1 cellular context compared by ENCODE assay signal in genomic region chr5:173689171-173689676, GRCh38.
TF ChIP-seq lines count a peak whose summit lies in the region.

No MANE protein-coding gene starts in this region.

TF ChIP-seq in HepG2, 621 proteins besides CTCF, POLR2A, EP300 and RAD21 (continued from another document and continues in another):
- TF ChIP-seq, protein P1, sequence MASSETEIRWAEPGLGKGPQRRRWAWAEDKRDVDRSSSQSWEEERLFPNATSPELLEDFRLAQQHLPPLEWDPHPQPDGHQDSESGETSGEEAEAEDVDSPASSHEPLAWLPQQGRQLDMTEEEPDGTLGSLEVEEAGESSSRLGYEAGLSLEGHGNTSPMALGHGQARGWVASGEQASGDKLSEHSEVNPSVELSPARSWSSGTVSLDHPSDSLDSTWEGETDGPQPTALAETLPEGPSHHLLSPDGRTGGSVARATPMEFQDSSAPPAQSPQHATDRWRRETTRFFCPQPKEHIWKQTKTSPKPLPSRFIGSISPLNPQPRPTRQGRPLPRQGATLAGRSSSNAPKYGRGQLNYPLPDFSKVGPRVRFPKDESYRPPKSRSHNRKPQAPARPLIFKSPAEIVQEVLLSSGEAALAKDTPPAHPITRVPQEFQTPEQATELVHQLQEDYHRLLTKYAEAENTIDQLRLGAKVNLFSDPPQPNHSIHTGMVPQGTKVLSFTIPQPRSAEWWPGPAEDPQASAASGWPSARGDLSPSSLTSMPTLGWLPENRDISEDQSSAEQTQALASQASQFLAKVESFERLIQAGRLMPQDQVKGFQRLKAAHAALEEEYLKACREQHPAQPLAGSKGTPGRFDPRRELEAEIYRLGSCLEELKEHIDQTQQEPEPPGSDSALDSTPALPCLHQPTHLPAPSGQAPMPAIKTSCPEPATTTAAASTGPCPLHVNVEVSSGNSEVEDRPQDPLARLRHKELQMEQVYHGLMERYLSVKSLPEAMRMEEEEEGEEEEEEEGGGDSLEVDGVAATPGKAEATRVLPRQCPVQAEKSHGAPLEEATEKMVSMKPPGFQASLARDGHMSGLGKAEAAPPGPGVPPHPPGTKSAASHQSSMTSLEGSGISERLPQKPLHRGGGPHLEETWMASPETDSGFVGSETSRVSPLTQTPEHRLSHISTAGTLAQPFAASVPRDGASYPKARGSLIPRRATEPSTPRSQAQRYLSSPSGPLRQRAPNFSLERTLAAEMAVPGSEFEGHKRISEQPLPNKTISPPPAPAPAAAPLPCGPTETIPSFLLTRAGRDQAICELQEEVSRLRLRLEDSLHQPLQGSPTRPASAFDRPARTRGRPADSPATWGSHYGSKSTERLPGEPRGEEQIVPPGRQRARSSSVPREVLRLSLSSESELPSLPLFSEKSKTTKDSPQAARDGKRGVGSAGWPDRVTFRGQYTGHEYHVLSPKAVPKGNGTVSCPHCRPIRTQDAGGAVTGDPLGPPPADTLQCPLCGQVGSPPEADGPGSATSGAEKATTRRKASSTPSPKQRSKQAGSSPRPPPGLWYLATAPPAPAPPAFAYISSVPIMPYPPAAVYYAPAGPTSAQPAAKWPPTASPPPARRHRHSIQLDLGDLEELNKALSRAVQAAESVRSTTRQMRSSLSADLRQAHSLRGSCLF (CRISPR knock-in tag; IDR thresholded peaks at IDR 0.05; ENCODE audit: borderline replicate concordance), result no peak
- TF ChIP-seq HOXA5 (CRISPR knock-in tag; IDR thresholded peaks at IDR 0.05) (peak; percentile 60; the same call in 1 of the 2 replicates), ZNF256 (CRISPR knock-in tag; conservative IDR thresholded peaks at IDR 0.05) (no peak), THAP8 (CRISPR knock-in tag; IDR thresholded peaks at IDR 0.05; ENCODE audit: borderline replicate concordance) (no peak), HNF4G (IDR thresholded peaks at IDR 0.05; ENCODE audit: borderline replicate concordance, low read depth, low read length) (no peak), HNF4G (CRISPR knock-in tag; IDR thresholded peaks at IDR 0.05; ENCODE audit: borderline replicate concordance, low read depth) (no peak), SRF (IDR thresholded peaks at IDR 0.05; ENCODE audit: low read depth, low read length) (peak; percentile 44; the same call in 1 of the 2 replicates), ZNF44 (CRISPR knock-in tag; IDR thresholded peaks at IDR 0.05) (no peak), ZSCAN31 (CRISPR knock-in tag; IDR thresholded peaks at IDR 0.05; ENCODE audit: low read depth) (0 out of 2 replicates have a peak, but pooled peaks have one; percentile 50), TARDBP (CRISPR knock-in tag; IDR thresholded peaks at IDR 0.05) (no peak), SMARCE1 (IDR thresholded peaks at IDR 0.05; ENCODE audit: borderline replicate concordance) (no peak), TEAD3 (CRISPR knock-in tag; optimal IDR thresholded peaks at IDR 0.05; ENCODE audit: borderline replicate concordance) (peak; percentile 15), GFI1 (CRISPR knock-in tag; IDR thresholded peaks at IDR 0.05; ENCODE audit: borderline replicate concordance) (no peak), ZNF773 (CRISPR knock-in tag; IDR thresholded peaks at IDR 0.05; ENCODE audit: borderline replicate concordance) (no peak), RAD51 (IDR thresholded peaks at IDR 0.05; ENCODE audit: borderline replicate concordance) (no peak), PBX3 (CRISPR knock-in tag; IDR thresholded peaks at IDR 0.05; ENCODE audit: borderline replicate concordance) (no peak), ZNF280D (CRISPR knock-in tag; IDR thresholded peaks at IDR 0.05) (no peak; the same call in 1 of the 2 replicates), CREBL2 (CRISPR knock-in tag; IDR thresholded peaks at IDR 0.05; ENCODE audit: borderline replicate concordance) (no peak), TP53 (CRISPR knock-in tag; conservative IDR thresholded peaks at IDR 0.05) (no peak), ZNF451 (CRISPR knock-in tag; IDR thresholded peaks at IDR 0.05) (no peak), ZNF674 (CRISPR knock-in tag; IDR thresholded peaks at IDR 0.05; ENCODE audit: low read depth) (no peak), MTA1 (CRISPR knock-in tag; IDR thresholded peaks at IDR 0.05; ENCODE audit: borderline replicate concordance) (no peak), ZNF160 (CRISPR knock-in tag; IDR thresholded peaks at IDR 0.05) (no peak), ZNF772 (CRISPR knock-in tag; IDR thresholded peaks at IDR 0.05) (peak; percentile 55; the same call in 1 of the 2 replicates), RFX5 (IDR thresholded peaks at IDR 0.05; ENCODE audit: low read depth, low read length) (no peak), ZBTB2 (CRISPR knock-in tag; IDR thresholded peaks at IDR 0.05; ENCODE audit: low read depth) (no peak), ZNF329 (CRISPR knock-in tag; IDR thresholded peaks at IDR 0.05; ENCODE audit: low read depth) (no peak), EED (CRISPR knock-in tag; IDR thresholded peaks at IDR 0.05) (no peak), BRD4 (CRISPR knock-in tag; IDR thresholded peaks at IDR 0.05) (no peak), FOSL2 (CRISPR knock-in tag; IDR thresholded peaks at IDR 0.05) (peak; percentile 29; the same call in 1 of the 2 replicates), SMAD1 (CRISPR knock-in tag; IDR thresholded peaks at IDR 0.05; ENCODE audit: borderline replicate concordance, low read depth) (no peak), BRCA1 (CRISPR knock-in tag; IDR thresholded peaks at IDR 0.05) (no peak), ATF7 (IDR thresholded peaks at IDR 0.05) (no peak), ATF7 (CRISPR knock-in tag; IDR thresholded peaks at IDR 0.05) (no peak), ZMAT3 (CRISPR knock-in tag; conservative IDR thresholded peaks at IDR 0.05) (no peak), NFE2L1 (CRISPR knock-in tag; IDR thresholded peaks at IDR 0.05; ENCODE audit: borderline replicate concordance) (no peak), ZNF703 (CRISPR knock-in tag; IDR thresholded peaks at IDR 0.05; ENCODE audit: borderline replicate concordance) (no peak), HDAC2 (CRISPR knock-in tag; IDR thresholded peaks at IDR 0.05) (0 out of 2 replicates have a peak, but pooled peaks have one; percentile 39), SP4 (CRISPR knock-in tag; IDR thresholded peaks at IDR 0.05) (no peak), FUBP1 (CRISPR knock-in tag; IDR thresholded peaks at IDR 0.05; ENCODE audit: borderline replicate concordance) (no peak)
- TF ChIP-seq, protein P2, sequence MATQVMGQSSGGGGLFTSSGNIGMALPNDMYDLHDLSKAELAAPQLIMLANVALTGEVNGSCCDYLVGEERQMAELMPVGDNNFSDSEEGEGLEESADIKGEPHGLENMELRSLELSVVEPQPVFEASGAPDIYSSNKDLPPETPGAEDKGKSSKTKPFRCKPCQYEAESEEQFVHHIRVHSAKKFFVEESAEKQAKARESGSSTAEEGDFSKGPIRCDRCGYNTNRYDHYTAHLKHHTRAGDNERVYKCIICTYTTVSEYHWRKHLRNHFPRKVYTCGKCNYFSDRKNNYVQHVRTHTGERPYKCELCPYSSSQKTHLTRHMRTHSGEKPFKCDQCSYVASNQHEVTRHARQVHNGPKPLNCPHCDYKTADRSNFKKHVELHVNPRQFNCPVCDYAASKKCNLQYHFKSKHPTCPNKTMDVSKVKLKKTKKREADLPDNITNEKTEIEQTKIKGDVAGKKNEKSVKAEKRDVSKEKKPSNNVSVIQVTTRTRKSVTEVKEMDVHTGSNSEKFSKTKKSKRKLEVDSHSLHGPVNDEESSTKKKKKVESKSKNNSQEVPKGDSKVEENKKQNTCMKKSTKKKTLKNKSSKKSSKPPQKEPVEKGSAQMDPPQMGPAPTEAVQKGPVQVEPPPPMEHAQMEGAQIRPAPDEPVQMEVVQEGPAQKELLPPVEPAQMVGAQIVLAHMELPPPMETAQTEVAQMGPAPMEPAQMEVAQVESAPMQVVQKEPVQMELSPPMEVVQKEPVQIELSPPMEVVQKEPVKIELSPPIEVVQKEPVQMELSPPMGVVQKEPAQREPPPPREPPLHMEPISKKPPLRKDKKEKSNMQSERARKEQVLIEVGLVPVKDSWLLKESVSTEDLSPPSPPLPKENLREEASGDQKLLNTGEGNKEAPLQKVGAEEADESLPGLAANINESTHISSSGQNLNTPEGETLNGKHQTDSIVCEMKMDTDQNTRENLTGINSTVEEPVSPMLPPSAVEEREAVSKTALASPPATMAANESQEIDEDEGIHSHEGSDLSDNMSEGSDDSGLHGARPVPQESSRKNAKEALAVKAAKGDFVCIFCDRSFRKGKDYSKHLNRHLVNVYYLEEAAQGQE (IDR thresholded peaks at IDR 0.05; ENCODE audit: borderline replicate concordance in 1 of 2, low read depth in 1 of 2, low read length in 2 of 2), result no peak
- TF ChIP-seq, protein P3, sequence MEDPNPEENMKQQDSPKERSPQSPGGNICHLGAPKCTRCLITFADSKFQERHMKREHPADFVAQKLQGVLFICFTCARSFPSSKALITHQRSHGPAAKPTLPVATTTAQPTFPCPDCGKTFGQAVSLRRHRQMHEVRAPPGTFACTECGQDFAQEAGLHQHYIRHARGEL (CRISPR knock-in tag; IDR thresholded peaks at IDR 0.05), result no peak
- TF ChIP-seq, protein P4, sequence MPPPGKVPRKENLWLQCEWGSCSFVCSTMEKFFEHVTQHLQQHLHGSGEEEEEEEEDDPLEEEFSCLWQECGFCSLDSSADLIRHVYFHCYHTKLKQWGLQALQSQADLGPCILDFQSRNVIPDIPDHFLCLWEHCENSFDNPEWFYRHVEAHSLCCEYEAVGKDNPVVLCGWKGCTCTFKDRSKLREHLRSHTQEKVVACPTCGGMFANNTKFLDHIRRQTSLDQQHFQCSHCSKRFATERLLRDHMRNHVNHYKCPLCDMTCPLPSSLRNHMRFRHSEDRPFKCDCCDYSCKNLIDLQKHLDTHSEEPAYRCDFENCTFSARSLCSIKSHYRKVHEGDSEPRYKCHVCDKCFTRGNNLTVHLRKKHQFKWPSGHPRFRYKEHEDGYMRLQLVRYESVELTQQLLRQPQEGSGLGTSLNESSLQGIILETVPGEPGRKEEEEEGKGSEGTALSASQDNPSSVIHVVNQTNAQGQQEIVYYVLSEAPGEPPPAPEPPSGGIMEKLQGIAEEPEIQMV (CRISPR knock-in tag; IDR thresholded peaks at IDR 0.05; ENCODE audit: low read depth), result no peak
